ENCODE assay signal across 1 cellular context in genomic region chr20:63574156-63574828, GRCh38.
TF ChIP-seq lines count a peak whose summit lies in the region.

Gene HELZ2 (minus strand): TSS chr20:63574239. CDS start chr20:63572385, 1,854 bp downstream.

TF ChIP-seq in HepG2, 621 proteins besides CTCF, POLR2A, EP300 and RAD21 (continued from another document and continues in another):
- 0 out of 2 replicates have a peak, but pooled peaks have one; percentile 28 for TF ChIP-seq ARID5B (CRISPR knock-in tag; IDR thresholded peaks at IDR 0.05)
- TF ChIP-seq ZNF788 (CRISPR knock-in tag; IDR thresholded peaks at IDR 0.05; ENCODE audit: borderline replicate concordance): peak; percentile 58; the same call in 1 of the 2 replicates
- TF ChIP-seq DR1 (CRISPR knock-in tag; IDR thresholded peaks at IDR 0.05): 0 out of 2 replicates have a peak, but pooled peaks have one; percentile 39
- no peak for TF ChIP-seq SETDB1 (CRISPR knock-in tag; IDR thresholded peaks at IDR 0.05; ENCODE audit: borderline replicate concordance)
- no peak for TF ChIP-seq ZZZ3 (CRISPR knock-in tag; IDR thresholded peaks at IDR 0.05; ENCODE audit: borderline replicate concordance)
- no peak for TF ChIP-seq REL (CRISPR knock-in tag; conservative IDR thresholded peaks at IDR 0.05)
- TF ChIP-seq SALL1 (CRISPR knock-in tag; IDR thresholded peaks at IDR 0.05): peak; percentile 75
- TF ChIP-seq ZNF614 (CRISPR knock-in tag; IDR thresholded peaks at IDR 0.05; ENCODE audit: borderline replicate concordance): no peak
- TF ChIP-seq PRDM4 (CRISPR knock-in tag; IDR thresholded peaks at IDR 0.05; ENCODE audit: borderline replicate concordance): no peak
- peak; percentile 65 for TF ChIP-seq SAP130 (CRISPR knock-in tag; IDR thresholded peaks at IDR 0.05; ENCODE audit: low read depth)
- no peak for TF ChIP-seq SP140L (CRISPR knock-in tag; IDR thresholded peaks at IDR 0.05; ENCODE audit: borderline replicate concordance)
- TF ChIP-seq TFDP1 (CRISPR knock-in tag; IDR thresholded peaks at IDR 0.05; ENCODE audit: borderline replicate concordance): no peak
- peak; percentile 35 for TF ChIP-seq GABPA (IDR thresholded peaks at IDR 0.05; ENCODE audit: low read depth, low read length)
- TF ChIP-seq GABPA (CRISPR knock-in tag; IDR thresholded peaks at IDR 0.05; ENCODE audit: low read depth): peak; percentile 45; the same call in 1 of the 2 replicates
- TF ChIP-seq ZNF180 (CRISPR knock-in tag; IDR thresholded peaks at IDR 0.05; ENCODE audit: borderline replicate concordance, low read depth): no peak
- TF ChIP-seq SMAD9 (CRISPR knock-in tag; IDR thresholded peaks at IDR 0.05): no peak
- peak; percentile 12; the same call in 1 of the 2 replicates for TF ChIP-seq NCOA2 (CRISPR knock-in tag; IDR thresholded peaks at IDR 0.05)
- TF ChIP-seq TARDBP (CRISPR knock-in tag; IDR thresholded peaks at IDR 0.05): peak; percentile 61; the same call in 1 of the 2 replicates
- TF ChIP-seq DZIP1 (CRISPR knock-in tag; IDR thresholded peaks at IDR 0.05): peak; percentile 83
- TF ChIP-seq KLF16 (CRISPR knock-in tag; IDR thresholded peaks at IDR 0.05): peak in 1 of 2 experiments; percentile 28; a peak in 1 of 4 replicates
- peak; percentile 48; the same call in 1 of the 2 replicates for TF ChIP-seq ELF1 (CRISPR knock-in tag; IDR thresholded peaks at IDR 0.05)
- TF ChIP-seq THAP9 (CRISPR knock-in tag; IDR thresholded peaks at IDR 0.05; ENCODE audit: borderline replicate concordance): no peak
- TF ChIP-seq MAF1 (CRISPR knock-in tag; IDR thresholded peaks at IDR 0.05; ENCODE audit: borderline replicate concordance): peak; percentile 77; the same call in 1 of the 2 replicates
- TF ChIP-seq KLF6 (CRISPR knock-in tag; IDR thresholded peaks at IDR 0.05): no peak
- 0 out of 2 replicates have a peak, but pooled peaks have one; percentile 26 for TF ChIP-seq ZNF160 (CRISPR knock-in tag; IDR thresholded peaks at IDR 0.05)
- TF ChIP-seq ZNF143 (CRISPR knock-in tag; IDR thresholded peaks at IDR 0.05): no peak
- 0 out of 2 replicates have a peak, but pooled peaks have one; percentile 58 for TF ChIP-seq ZNF660 (CRISPR knock-in tag; IDR thresholded peaks at IDR 0.05; ENCODE audit: borderline replicate concordance, low read depth)
- 0 out of 2 replicates have a peak, but pooled peaks have one; percentile 14 for TF ChIP-seq NKX3-1 (CRISPR knock-in tag; IDR thresholded peaks at IDR 0.05)
- no peak for TF ChIP-seq ARID2 (CRISPR knock-in tag; IDR thresholded peaks at IDR 0.05; ENCODE audit: borderline replicate concordance)
- TF ChIP-seq MIER2 (CRISPR knock-in tag; IDR thresholded peaks at IDR 0.05): no peak
- TF ChIP-seq ZNF773 (CRISPR knock-in tag; IDR thresholded peaks at IDR 0.05; ENCODE audit: borderline replicate concordance): peak; percentile 77; the same call in 1 of the 2 replicates
- TF ChIP-seq HOXA9 (CRISPR knock-in tag; IDR thresholded peaks at IDR 0.05; ENCODE audit: borderline replicate concordance): no peak; the same call in 1 of the 2 replicates
- peak; percentile 86 for TF ChIP-seq ZNF572 (CRISPR knock-in tag; IDR thresholded peaks at IDR 0.05)
- no peak; the same call in 1 of the 2 replicates for TF ChIP-seq ATF3 (CRISPR knock-in tag; IDR thresholded peaks at IDR 0.05)
- no peak for TF ChIP-seq POLR2AphosphoS2 (IDR thresholded peaks at IDR 0.05; ENCODE audit: low read depth, low read length)
- TF ChIP-seq ZNF234 (CRISPR knock-in tag; conservative IDR thresholded peaks at IDR 0.05): 0 out of 2 replicates have a peak, but pooled peaks have one; percentile 56
- no peak for TF ChIP-seq NFRKB (IDR thresholded peaks at IDR 0.05)
- no peak for TF ChIP-seq ZBTB2 (CRISPR knock-in tag; IDR thresholded peaks at IDR 0.05; ENCODE audit: low read depth)
- 0 out of 2 replicates have a peak, but pooled peaks have one; percentile 42 for TF ChIP-seq TMF1 (CRISPR knock-in tag; IDR thresholded peaks at IDR 0.05; ENCODE audit: low read depth)
- no peak; the same call in 1 of the 2 replicates for TF ChIP-seq CAMTA2 (CRISPR knock-in tag; IDR thresholded peaks at IDR 0.05; ENCODE audit: borderline replicate concordance)
- peak; percentile 48; the same call in 1 of the 2 replicates for TF ChIP-seq SP5 (CRISPR knock-in tag; IDR thresholded peaks at IDR 0.05; ENCODE audit: borderline replicate concordance, low read depth)
- TF ChIP-seq ZBTB34 (CRISPR knock-in tag; IDR thresholded peaks at IDR 0.05): no peak
- TF ChIP-seq SKI (IDR thresholded peaks at IDR 0.05; ENCODE audit: partially characterized antibody): no peak
- peak; percentile 40; the same call in 1 of the 2 replicates for TF ChIP-seq MAZ (IDR thresholded peaks at IDR 0.05; ENCODE audit: borderline replicate concordance, low read depth, low read length)
- TF ChIP-seq MAZ (CRISPR knock-in tag; IDR thresholded peaks at IDR 0.05; ENCODE audit: low read depth): peak; percentile 74
- TF ChIP-seq MIXL1 (CRISPR knock-in tag; IDR thresholded peaks at IDR 0.05): no peak
